Comparison of ENCODE assay signal across 9 cellular contexts in genomic region chr17:48612854-48613691, GRCh38. TPM values are rescaled to one million over a fixed set of nuclear protein-coding genes. Genes with fewer than 3 reads are reported as not detected.
DNase-seq lines count a peak whose midpoint lies in the region; ATAC-seq and TF ChIP-seq lines count a peak whose summit lies in the region.
"Had no signal": no experiment of that assay in that cellular context is flagged by ENCODE, and none has a peak within 500 bp of the region (broad histone marks: within the 10 kb centered on the region; RNA-seq: fewer than 3 reads in every experiment).

No MANE protein-coding gene starts in this region.

- peak overlapping the region in 3 of 4 donors; percentile 30 to 59 (median 41) for H3K4me3 ChIP-seq in sigmoid colon

- POLR2A ChIA-PET in activated CD8-positive, alpha-beta T cell treated with anti-CD3 and anti-CD28 coated beads for 36 hours (lab: Charles Lee): interaction anchor here (1.0 to 3.9 kb wide), 2 partner anchors 12 to 13 kb away, joined by 4 to 19 read pairs; partner anchors contain the start of gene HOXB9

- H3K36me3 ChIP-seq in sigmoid colon: no peaks in the 10 kb centered on the region

- TF ChIP-seq POLR2A in sigmoid colon (IDR thresholded peaks at IDR 0.05): no peak

- 2% methylated on average over 67 of the region's 67 CpGs for WGBS in sigmoid colon, 2 donors

- no peaks in the 10 kb centered on the region for H3K36me3 Mint-ChIP-seq in activated CD8-positive, alpha-beta T cell treated with anti-CD3 and anti-CD28 coated beads for 36 hours (ENCODE audit: low read depth)

- peak overlapping the region; percentile 74 for H3K4me3 Mint-ChIP-seq in activated CD8-positive, alpha-beta T cell treated with anti-CD3 and anti-CD28 coated beads for 36 hours

- peaks cover 80% of the 10 kb centered on the region for H3K27me3 Mint-ChIP-seq in activated CD8-positive, alpha-beta T cell treated with anti-CD3 and anti-CD28 coated beads for 36 hours

- H3K27ac Mint-ChIP-seq in activated CD8-positive, alpha-beta T cell treated with anti-CD3 and anti-CD28 coated beads for 36 hours: no peak overlapping the region

- peaks cover 61 to 96% (median 68%) of the 10 kb centered on the region in 3 donors for H3K27me3 ChIP-seq in sigmoid colon

- CTCF ChIA-PET in activated CD8-positive, alpha-beta T cell treated with anti-CD3 and anti-CD28 coated beads for 36 hours (lab: Charles Lee): interaction anchor here (0.7 to 4.9 kb wide), 19 partner anchors 10 to 587 kb away, joined by 3 to 40 read pairs (median 4); partner anchors contain the start of genes HOXB3, HOXB5 and HOXB9

- no peak for TF ChIP-seq EP300 in sigmoid colon (IDR thresholded peaks at IDR 0.05)

- DNase-seq in DMS 273 (lab: John Stamatoyannopoulos, UW; ENCODE audit: unreplicated experiment) (peak; percentile 48), DMS 273 treated with DMSO at 0.1 percent for 48 hours (lab: John Stamatoyannopoulos, UW) (no peak), LHCN-M2 (ENCODE audit: low read depth) (peak; percentile 72), germinal center (ENCODE audit: low spot score) (peak; percentile 70), sigmoid colon (no peak), foreskin melanocyte (no peak)
- peak; percentile 64 for DNase-seq in activated CD8-positive, alpha-beta T cell treated with anti-CD3 and anti-CD28 coated beads for 36 hours

- no peaks in the 10 kb centered on the region for H3K9me3 Mint-ChIP-seq in activated CD8-positive, alpha-beta T cell treated with anti-CD3 and anti-CD28 coated beads for 36 hours

- H3K9me3 ChIP-seq in sigmoid colon: no peaks in the 10 kb centered on the region

- intact Hi-C loops in activated CD8-positive, alpha-beta T cell treated with anti-CD3 and anti-CD28 coated beads for 36 hours (cut with micrococcal nuclease): loop anchor here (10.0 kb wide), 1 partner anchor 112 kb away; the partner anchor contains the start of genes HOXB13, PRAC1 and PRAC2
- intact Hi-C loops in sigmoid colon (cut with DNase I): loop anchor here (10.0 kb wide), 2 partner anchors 382 to 588 kb away; partner anchors contain the start of gene IGF2BP1

- H3K27ac ChIP-seq in sigmoid colon: peak overlapping the region in 3 of 4 donors; percentile 70 to 81 (median 70)
- H3K27ac ChIP-seq: VCaP had no signal

- peaks cover 37% of the 10 kb centered on the region for H3K4me1 Mint-ChIP-seq in activated CD8-positive, alpha-beta T cell treated with anti-CD3 and anti-CD28 coated beads for 36 hours (ENCODE audit: low read depth)

- peak; percentile 50 for TF ChIP-seq CTCF in activated CD8-positive, alpha-beta T cell treated with anti-CD3 and anti-CD28 coated beads for 36 hours (IDR thresholded peaks at IDR 0.05)
- TF ChIP-seq CTCF in sigmoid colon (IDR thresholded peaks at IDR 0.05): peak in 1 of 4 experiments; percentile 7

- H3K4me1 ChIP-seq in sigmoid colon: peaks cover 0 to 64% (median 50%) of the 10 kb centered on the region in 4 donors

- ATAC-seq in activated CD8-positive, alpha-beta T cell treated with anti-CD3 and anti-CD28 coated beads for 36 hours: peak; percentile 66
- no peak for ATAC-seq in HG02970 (IDR thresholded peaks at IDR 0.05; ENCODE audit: low FRiP score, unreplicated experiment)

RNA-seq across cellular contexts. Expression of gene HOXB8, which starts 2.0 kb away (rescaled TPM):
- total RNA-seq in LHCN-M2 (2014; rRNA removed) (22.9 and 23.5 TPM in 2 replicates), sigmoid colon (under 1 TPM in 1 of 4 donors, not detected in 3; 0.68 TPM)
- polyA plus RNA-seq in LHCN-M2 (2012): 15.5 TPM
- not detected for total RNA-seq in activated CD8-positive, alpha-beta T cell treated with anti-CD3 and anti-CD28 coated beads for 36 hours
- polyA plus RNA-seq in sigmoid colon: 1 to 10 TPM; 2.1 to 3.4 (median 2.4) TPM

RNA-seq across cellular contexts. Expression of gene HOXB7, which starts 2.3 kb away (rescaled TPM):
- 26.9 and 37.3 TPM in 2 replicates for total RNA-seq in LHCN-M2 (2014; rRNA removed)
- polyA plus RNA-seq in LHCN-M2 (2012): 34.1 TPM
- 1 to 10 TPM in 1 of 2 experiments, under 1 TPM in 1; 0.50 to 1.0 TPM for total RNA-seq in activated CD8-positive, alpha-beta T cell treated with anti-CD3 and anti-CD28 coated beads for 36 hours
- total RNA-seq in sigmoid colon: 1 to 10 TPM; 1.1 to 6.6 (median 3.4) TPM
- polyA plus RNA-seq in sigmoid colon: 10 to 100 TPM; 21.3 to 67.3 (median 43.0) TPM

RNA-seq across cellular contexts. Expression of gene HOXB6, which starts 8.3 kb away (rescaled TPM):
- total RNA-seq in LHCN-M2 (2014; rRNA removed): 21.5 and 24.9 TPM in 2 replicates
- polyA plus RNA-seq in LHCN-M2 (2012): 15.6 TPM
- total RNA-seq in activated CD8-positive, alpha-beta T cell treated with anti-CD3 and anti-CD28 coated beads for 36 hours: not detected
- total RNA-seq in sigmoid colon: 10 to 100 TPM in 3 of 4 donors, 1 to 10 TPM in 1; 6.7 to 10.5 (median 10.3) TPM
- polyA plus RNA-seq in sigmoid colon: 10 to 100 TPM in 2 of 3 donors, 1 to 10 TPM in 1; 6.0 to 28.5 (median 10.2) TPM

RNA-seq across cellular contexts. Expression of gene HOXB9, which starts 13.1 kb away (rescaled TPM):
- total RNA-seq in LHCN-M2 (2014; rRNA removed) (3.6 and 5.1 TPM in 2 replicates), sigmoid colon (under 1 TPM in 1 of 4 donors, not detected in 3; 0.28 TPM)
- 2.5 TPM for polyA plus RNA-seq in LHCN-M2 (2012)
- total RNA-seq in activated CD8-positive, alpha-beta T cell treated with anti-CD3 and anti-CD28 coated beads for 36 hours: 1 to 10 TPM; 6.9 to 7.0 TPM
- polyA plus RNA-seq in sigmoid colon: 10 to 100 TPM; 16.2 to 52.1 (median 19.9) TPM

RNA-seq across cellular contexts. Expression of gene HOXB5, which starts 19.5 kb away (rescaled TPM):
- 0.90 and 1.8 TPM in 2 replicates for total RNA-seq in LHCN-M2 (2014; rRNA removed)
- polyA plus RNA-seq in LHCN-M2 (2012): 3.5 TPM
- total RNA-seq in activated CD8-positive, alpha-beta T cell treated with anti-CD3 and anti-CD28 coated beads for 36 hours: not detected
- 1 to 10 TPM; 1.5 to 2.5 (median 2.1) TPM for total RNA-seq in sigmoid colon
- 10 to 100 TPM in 1 of 3 donors, 1 to 10 TPM in 2; 3.2 to 13.9 (median 4.2) TPM for polyA plus RNA-seq in sigmoid colon

Comparison
In these comparisons a context has a peak if more than half of its experiments do, and no peak if none do; other contexts are left out.
1. DNase-seq: peak in DMS 273 (single experiment), LHCN-M2 (single experiment), activated CD8-positive, alpha-beta T cell treated with anti-CD3 and anti-CD28 coated beads for 36 hours (single experiment) and germinal center (single experiment); none in DMS 273 treated with DMSO at 0.1 percent for 48 hours (single experiment), sigmoid colon (single experiment) and foreskin melanocyte (single experiment).
2. RNA of gene HOXB8, which starts 2.0 kb away (total RNA-seq): 22.9 to 23.5 TPM in LHCN-M2; not detected in activated CD8-positive, alpha-beta T cell treated with anti-CD3 and anti-CD28 coated beads for 36 hours and 0.68 TPM in sigmoid colon; every median in the first group is over 10 times any median in the second.
3. RNA of gene HOXB6, which starts 8.3 kb away (total RNA-seq): 21.5 to 24.9 TPM in LHCN-M2 and 6.7 to 10.5 TPM in sigmoid colon; not detected in activated CD8-positive, alpha-beta T cell treated with anti-CD3 and anti-CD28 coated beads for 36 hours; every median in the first group is over 4 times any median in the second.